Comparison of ENCODE assay signal across 23 cellular contexts in genomic region chr13:55155046-55155445, GRCh38.
"Had no signal": no experiment of that assay in that cellular context is flagged by ENCODE, and none has a peak within 500 bp of the region (broad histone marks: within the 10 kb centered on the region; RNA-seq: fewer than 3 reads in every experiment).

No MANE protein-coding gene starts in this region.

- H3K36me3 ChIP-seq: breast epithelium, esophagus squamous epithelium, gastroesophageal sphincter, heart left ventricle, neutrophil, ovary, prostate gland, uterus had no signal

- H3K27me3 ChIP-seq: breast epithelium, esophagus squamous epithelium, gastroesophageal sphincter, heart left ventricle, neutrophil, ovary, testis, uterus had no signal

- H3K4me1 ChIP-seq: breast epithelium, esophagus squamous epithelium, gastroesophageal sphincter, heart left ventricle, prostate gland, testis, uterus had no signal

- DNase-seq: activated CD4-positive, alpha-beta T cell treated with anti-CD3 and anti-CD28 coated beads for 4 hours; activated CD4-positive, alpha-beta T cell treated with anti-CD3 and anti-CD28 coated beads, Interleukin-2, amount 50 U/mL, for 48 hours; activated CD4-positive, CD25-positive, alpha-beta regulatory T cell; activated CD8-positive, alpha-beta memory T cell treated with anti-CD3 and anti-CD28 coated beads, Interleukin-2, amount 50 U/mL, for 48 hours; activated naive CD4-positive, alpha-beta T cell treated with Interleukin-2 at 50 U/mL for 16 hours; activated naive CD8-positive, alpha-beta T cell treated with anti-CD3 and anti-CD28 coated beads, Interleukin-2, amount 10 ng/mL, durations not matched to agents 7 days and 5 days; activated T-cell treated with anti-CD3 and anti-CD28 coated beads, Interleukin-2, amount 50 U/mL, for 48 hours; amniotic stem cell; esophagus squamous epithelium; heart left ventricle; islet precursor cell; left colon; mesenchymal stem cell; ovary; stimulated activated CD4-positive, alpha-beta T cell treated with anti-CD3 and anti-CD28 coated beads, Interleukin-2, amount 100 ng/mL, for 48 hours; stimulated activated naive CD4-positive, alpha-beta T cell; testis; trophoblast cell; uterus had no signal

- H3K27ac ChIP-seq: breast epithelium, esophagus squamous epithelium, gastroesophageal sphincter, heart left ventricle, neutrophil, ovary, prostate gland, testis, uterus had no signal

- H3K9me3 ChIP-seq: neutrophil, ovary, testis, uterus had no signal

- H3K4me3 ChIP-seq: breast epithelium, esophagus squamous epithelium, gastroesophageal sphincter, heart left ventricle, ovary, prostate gland, testis, uterus had no signal
